ENCODE assay signal across 8 cellular contexts in genomic region chr12:27821259-27821973, GRCh38. TPM values are rescaled to one million over a fixed set of nuclear protein-coding genes. Genes with fewer than 3 reads are reported as not detected.
A peak's percentile ranks its signal among the peaks of the same experiment; 100 is the strongest.
DNase-seq lines count a peak whose midpoint lies in the region; ATAC-seq and TF ChIP-seq lines count a peak whose summit lies in the region.

No MANE protein-coding gene starts in this region.

- BruUV-seq in PC-9 (replicated peaks; lab: Mats Ljungman, UMichigan), result no TSS peak

- peak; percentile 36 for DNase-seq in activated CD4-positive, CD25-positive, alpha-beta regulatory T cell treated with anti-CD3 and anti-CD28 coated beads, Interleukin-2, amount 50 U/mL, for 72 hours
- DNase-seq in HUDEP-2 (lab: John Stamatoyannopoulos, UW; ENCODE audit: unreplicated experiment in 76 of 76) (peak in 50 of 76 experiments; percentile 1 to 75 (median 32)), PC-9 (peak; percentile 56 to 70), heart left ventricle (peak in 2 of 5 donors; percentile 16 to 24), renal cortical epithelial cell (ENCODE audit: low read depth) (peak; percentile 80)
- peak; percentile 24 for DNase-seq in activated naive CD8-positive, alpha-beta T cell treated with anti-CD3 and anti-CD28 coated beads for 36 hours

- no peaks in the 10 kb centered on the region for H3K36me3 Mint-ChIP-seq in activated naive CD8-positive, alpha-beta T cell treated with anti-CD3 and anti-CD28 coated beads for 36 hours

- 14 to 17% (median 15%) methylated on average over 7 of the region's 7 CpGs for WGBS in heart left ventricle, 4 donors

- CTCF ChIA-PET in PC-9 (lab: Charles Lee), result interaction anchor here (0.6 to 1.2 kb wide), 5 partner anchors 13 to 267 kb away, joined by 3 to 14 read pairs (median 5); partner anchors contain the start of genes KLHL42 and MANSC4

- peaks cover 39% of the 10 kb centered on the region for H3K27me3 Mint-ChIP-seq in activated naive CD8-positive, alpha-beta T cell treated with anti-CD3 and anti-CD28 coated beads for 36 hours

- H3K4me3 ChIP-seq in PC-9 (peak overlapping the region; percentile 49; the same call in 1 of the 2 replicates), heart left ventricle (no peak overlapping the region)

- peaks cover 42% of the 10 kb centered on the region for H3K4me1 Mint-ChIP-seq in activated naive CD8-positive, alpha-beta T cell treated with anti-CD3 and anti-CD28 coated beads for 36 hours

- H3K27ac Mint-ChIP-seq in activated naive CD8-positive, alpha-beta T cell treated with anti-CD3 and anti-CD28 coated beads for 36 hours, result no peak overlapping the region

- H3K9me3 ChIP-seq in PC-9 (ENCODE audit: insufficient read depth, low read depth) (peaks cover 3% of the 10 kb centered on the region; the same call in 1 of the 2 replicates), heart left ventricle (no peaks in the 10 kb centered on the region)

- H3K27ac ChIP-seq in PC-9 (peak overlapping the region; percentile 97), heart left ventricle (no peak overlapping the region)

- H3K9me3 Mint-ChIP-seq in activated naive CD8-positive, alpha-beta T cell treated with anti-CD3 and anti-CD28 coated beads for 36 hours, result no peaks in the 10 kb centered on the region

- no peaks in the 10 kb centered on the region for H4K20me1 ChIP-seq in PC-9 (ENCODE audit: insufficient read depth)

- H3K36me3 ChIP-seq in PC-9 (ENCODE audit: low read depth), result no peaks in the 10 kb centered on the region
- no peaks in the 10 kb centered on the region for H3K36me3 ChIP-seq in heart left ventricle

- H3K9me2 ChIP-seq in PC-9 (ENCODE audit: insufficient read depth), result no peaks in the 10 kb centered on the region

- H3K27me3 ChIP-seq in PC-9 (ENCODE audit: insufficient read depth, low read depth) (no peaks in the 10 kb centered on the region), heart left ventricle (peaks cover 0 to 4% (median 0%) of the 10 kb centered on the region in 9 donors)

- H3F3A ChIP-seq in PC-9 (ENCODE audit: insufficient read depth, low read depth), result peaks cover 32% of the 10 kb centered on the region

- intact Hi-C loops in PC-9 (cut with micrococcal nuclease; ENCODE audit: unreplicated experiment), result loop anchor here (2.0 to 10.0 kb wide), 4 partner anchors 39 to 343 kb away; partner anchors contain the start of genes KLHL42 and MANSC4
- intact Hi-C loops in heart left ventricle (cut with DNase I), result loop anchor here (2.0 to 10.0 kb wide), 6 partner anchors 77 to 123 kb away; no protein-coding TSS in a partner anchor

- H2AFZ ChIP-seq in PC-9, result peak overlapping the region; percentile 78

- POLR2A ChIA-PET in PC-9 (lab: Charles Lee; ENCODE audit: unreplicated experiment), result interaction anchor here (0.5 to 0.7 kb wide), 4 partner anchors 11 to 744 kb away, joined by 3 to 9 read pairs (median 5); no protein-coding TSS in a partner anchor

- no peak for ATAC-seq in activated CD4-positive, CD25-positive, alpha-beta regulatory T cell treated with anti-CD3 and anti-CD28 coated beads, Interleukin-2, amount 50 U/mL, for 24 hours
- ATAC-seq in heart left ventricle, result peak in 3 of 4 donors; percentile 68 to 74 (median 69)
- no peak for ATAC-seq in HG03108 (IDR thresholded peaks at IDR 0.05; ENCODE audit: unreplicated experiment)

- TF ChIP-seq POLR2A in heart left ventricle (IDR thresholded peaks at IDR 0.05), result no peak

- H3K79me2 ChIP-seq in PC-9 (ENCODE audit: low read depth), result no peaks in the 10 kb centered on the region

- H3K4me1 ChIP-seq in PC-9 (replicated peaks; ENCODE audit: insufficient read depth) (peaks cover 33% of the 10 kb centered on the region), heart left ventricle (peaks cover 0 to 16% (median 0%) of the 10 kb centered on the region in 12 donors)

- H3K4me2 ChIP-seq in PC-9, result peak overlapping the region; percentile 80

- TF ChIP-seq CTCF in PC-9 (conservative IDR thresholded peaks at IDR 0.05) (peak; percentile 92), heart left ventricle (IDR thresholded peaks at IDR 0.05) (peak; percentile 63 to 84 (median 74))

- H3K4me3 Mint-ChIP-seq in activated naive CD8-positive, alpha-beta T cell treated with anti-CD3 and anti-CD28 coated beads for 36 hours, result no peak overlapping the region

RNA-seq across cellular contexts. Expression of gene MANSC4, which starts 41.4 kb away (rescaled TPM):
- total RNA-seq in PC-9 (2021), result not detected in 2 replicates
- total RNA-seq in activated naive CD8-positive, alpha-beta T cell treated with anti-CD3 and anti-CD28 coated beads for 36 hours, result not detected
- total RNA-seq in heart left ventricle, result not detected
- polyA plus RNA-seq in heart left ventricle, result not detected
- total RNA-seq in renal cortical epithelial cell, result not detected in 2 replicates

RNA-seq across cellular contexts. Expression of gene KLHL42, which starts 41.4 kb away (rescaled TPM):
- 33.6 and 34.5 TPM in 2 replicates for total RNA-seq in PC-9 (2021)
- total RNA-seq in activated naive CD8-positive, alpha-beta T cell treated with anti-CD3 and anti-CD28 coated beads for 36 hours, result 10 to 100 TPM; 16.3 to 16.4 TPM
- 10 to 100 TPM in 1 of 9 donors, 1 to 10 TPM in 8; 5.0 to 11.4 (median 6.5) TPM for total RNA-seq in heart left ventricle
- 1 to 10 TPM; 3.2 to 5.9 TPM for polyA plus RNA-seq in heart left ventricle
- 16.7 and 23.6 TPM in 2 replicates for total RNA-seq in renal cortical epithelial cell

Comparison
In these comparisons a context has a peak if more than half of its experiments do, and no peak if none do; other contexts are left out.
1. ATAC-seq: peak in heart left ventricle (3 of 4); none in activated CD4-positive, CD25-positive, alpha-beta regulatory T cell treated with anti-CD3 and anti-CD28 coated beads, Interleukin-2, amount 50 U/mL, for 24 hours (0 of 2) and HG03108 (single experiment).